4 cellular contexts compared by ENCODE assay signal in the genomic region with DNA sequence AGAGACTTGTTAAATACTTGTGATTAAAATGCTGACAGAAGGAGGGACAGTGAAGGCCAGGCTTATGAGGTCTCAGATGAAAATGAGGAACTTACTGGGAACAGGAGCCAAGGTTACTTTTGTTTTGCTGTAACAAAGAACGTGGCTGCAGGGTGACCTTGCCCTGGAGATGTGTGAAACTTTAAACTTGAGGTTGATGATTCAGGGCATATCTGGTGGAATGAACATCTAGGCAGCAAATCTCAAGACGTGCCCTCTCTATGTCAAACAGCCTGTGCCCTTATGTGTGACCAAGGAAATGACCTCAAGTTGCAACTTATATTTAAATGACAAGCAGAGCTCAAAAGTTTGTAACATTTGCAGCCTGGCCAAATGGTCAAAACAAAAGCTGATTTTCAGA. TPM values are rescaled to one million over a fixed set of nuclear protein-coding genes. Genes with fewer than 3 reads are reported as not detected.
"Had no signal": no experiment of that assay in that cellular context is flagged by ENCODE, and none has a peak within 500 bp of the region (broad histone marks: within the 10 kb centered on the region; RNA-seq: fewer than 3 reads in every experiment).

No MANE protein-coding gene starts in this region.

RNA-seq across cellular contexts. Expression of a gene that starts 58.6 kb away (rescaled TPM):
- total RNA-seq: activated CD8-positive, alpha-beta T cell treated with anti-CD3 and anti-CD28 coated beads, Interleukin-2, amount 10 ng/mL, durations not matched to agents 7 days and 5 days; activated naive CD8-positive, alpha-beta T cell treated with anti-CD3 and anti-CD28 coated beads, Interleukin-2, amount 10 ng/mL, durations not matched to agents 7 days and 5 days; stomach had no signal
- polyA plus RNA-seq: naive thymus-derived CD4-positive, alpha-beta T cell had no signal
